8 cellular contexts compared by ENCODE assay signal in the genomic region with DNA sequence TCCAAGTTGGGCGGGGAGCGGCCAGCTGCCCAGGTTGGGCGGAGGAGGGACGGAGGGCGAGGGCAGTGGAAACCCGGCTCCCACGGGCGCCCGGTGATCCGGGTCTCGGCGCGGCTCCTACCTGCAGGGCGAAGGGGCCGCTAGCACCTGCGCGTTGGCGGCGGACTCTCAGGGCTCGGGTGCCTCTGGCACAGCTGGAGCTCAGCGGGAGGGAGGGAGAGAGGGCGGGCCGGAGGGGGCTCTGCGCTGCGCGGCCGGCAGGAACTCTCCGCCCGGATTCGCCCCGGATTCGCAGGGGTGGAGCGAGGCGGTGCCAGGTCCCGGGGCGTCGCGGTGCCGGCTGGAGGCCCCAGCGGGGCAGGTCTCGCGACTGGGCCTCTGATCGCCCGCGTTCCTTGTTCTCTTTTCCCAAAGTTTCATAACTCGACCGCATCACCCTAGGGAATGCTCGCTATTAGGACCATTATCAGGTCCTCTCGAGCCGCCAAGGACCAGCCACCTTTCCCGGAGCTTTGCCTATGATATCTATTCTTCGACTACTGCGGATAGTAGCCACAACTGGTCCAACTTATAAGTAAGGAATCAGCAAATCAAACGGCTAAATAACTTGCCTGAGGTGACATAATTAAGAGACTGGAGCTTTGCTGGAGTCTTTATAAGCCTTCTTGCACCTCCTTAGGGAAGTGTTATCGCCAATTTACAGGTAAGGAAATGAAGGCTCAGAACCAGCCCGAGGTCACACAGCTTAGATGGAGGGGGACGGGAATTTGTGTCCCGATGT. TPM values are rescaled to one million over a fixed set of nuclear protein-coding genes. Genes with fewer than 3 reads are reported as not detected.
DNase-seq lines count a peak whose midpoint lies in the region; ATAC-seq and TF ChIP-seq lines count a peak whose summit lies in the region.

Gene PLD1, minus strand, starts transcription at position 206 of the 781 bp plus-strand sequence. CDS start 72,432 bp downstream, outside the sequence.

- no peaks in the 10 kb centered on the region for H3K36me3 ChIP-seq in BJ (ENCODE audit: control insufficient read depth, insufficient read depth, low read length)
- H3K36me3 ChIP-seq in transverse colon: no peaks in the 10 kb centered on the region

- H3K27ac Mint-ChIP-seq in natural killer cell: peak within 1 kb of the TSS; percentile 80 to 93

- no peaks in the 10 kb centered on the region for H3K9me3 ChIP-seq in transverse colon

- peak within 1 kb of the TSS; percentile 93 for H3K4me3 Mint-ChIP-seq in natural killer cell

- H3K36me3 Mint-ChIP-seq in natural killer cell: no peaks in the 10 kb centered on the region

- TF ChIP-seq CTCF in BJ (IDR thresholded peaks at IDR 0.05; ENCODE audit: insufficient read depth, low read depth, low read length) (no peak), fibroblast of villous mesenchyme (IDR thresholded peaks at IDR 0.05; ENCODE audit: insufficient read depth, low read depth, low read length) (no peak), natural killer cell (IDR thresholded peaks at IDR 0.05) (no peak), transverse colon (IDR thresholded peaks at IDR 0.05) (peak in 1 of 5 experiments; percentile 3)

- H3K27me3 ChIP-seq in BJ (ENCODE audit: control insufficient read depth, insufficient read depth, low read length): no peaks in the 10 kb centered on the region
- no peaks in the 10 kb centered on the region for H3K27me3 ChIP-seq in transverse colon

- TF ChIP-seq POLR2A in GM18951 (IDR thresholded peaks at IDR 0.05; ENCODE audit: extremely low read depth, insufficient read depth, insufficient read length) (peak; percentile 71), transverse colon (IDR thresholded peaks at IDR 0.05) (peak; percentile 80)

- DNase-seq in BJ (ENCODE audit: low read depth) (no peak), NCI-H69 (lab: John Stamatoyannopoulos, UW) (peak; percentile 92), fibroblast of villous mesenchyme (ENCODE audit: low read depth) (peak; percentile 91), natural killer cell (peak; percentile 51), transverse colon (peak; percentile 89)
- peak; percentile 31 for DNase-seq in activated effector memory CD4-positive, alpha-beta T cell treated with Interleukin-2 at 50 U/mL for 16 hours

- in situ Hi-C loops in GM18951 (cut with MboI; ENCODE audit: low sequenced_read_pairs, unreplicated experiment): no loop called here
- in situ Hi-C loops in transverse colon (cut with MboI; ENCODE audit: low pct_ligation_motif_present in 1 of 4, low pct_unique_long_range_greater_than_20kb in 1 of 4, low sequenced_read_pairs in 3 of 4): no loop called here

- 14 to 31% methylated on average over 5 to 22 of the region's 58 CpGs for WGBS in transverse colon (ENCODE audit: low coverage in 1 of 2), 2 donors

- CTCF ChIA-PET in BJ (lab: Yijun Ruan, JAX): interaction anchor here (0.6 to 2.8 kb wide), 3 partner anchors 20 to 38 kb away, joined by 3 to 9 read pairs (median 3); partner anchors contain the start of gene TMEM212

- ATAC-seq in HG03103 (IDR thresholded peaks at IDR 0.05; ENCODE audit: low read depth, unreplicated experiment) (peak; percentile 37), natural killer cell (peak; percentile 45 to 71 (median 60))

- H3K27me3 Mint-ChIP-seq in natural killer cell (ENCODE audit: low read depth in 2 of 2): no peaks in the 10 kb centered on the region

- H3K4me1 ChIP-seq in transverse colon: peaks cover 19 to 34% (median 22%) of the 10 kb centered on the region in 4 donors

- no peaks in the 10 kb centered on the region for H3K9me3 Mint-ChIP-seq in natural killer cell

- intact Hi-C loops in natural killer cell (cut with micrococcal nuclease) (loop anchor here (5.0 kb wide), 2 partner anchors 227 to 353 kb away; partner anchors contain the start of gene FNDC3B), transverse colon (cut with DNase I; ENCODE audit: low total_unique reads) (no loop called here)

- peak within 1 kb of the TSS; percentile 91 to 98 (median 95) for H3K27ac ChIP-seq in transverse colon

- peaks cover 42 to 47% of the 10 kb centered on the region in 2 donors for H3K4me1 Mint-ChIP-seq in natural killer cell

- POLR2A ChIA-PET in BJ (lab: Charles Lee): interaction anchor here (0.6 to 0.7 kb wide), 4 partner anchors 14 to 765 kb away, joined by 3 to 4 read pairs (median 3); no protein-coding TSS in a partner anchor

- H3K4me3 ChIP-seq in BJ (ENCODE audit: low read depth, low read length) (peak within 1 kb of the TSS; percentile 69), fibroblast of villous mesenchyme (ENCODE audit: low read depth, low read length) (peak within 1 kb of the TSS; percentile 84), transverse colon (peak within 1 kb of the TSS; percentile 44 to 88 (median 60))

- TF ChIP-seq EP300 in transverse colon (IDR thresholded peaks at IDR 0.05; ENCODE audit: low read depth): no peak

RNA-seq across cellular contexts. Expression of gene PLD1, which starts in this region (rescaled TPM):
- polyA plus RNA-seq in BJ (2011; rRNA removed): 6.4 and 10.5 TPM in 2 replicates
- polyA minus RNA-seq in BJ (2011; rRNA and poly(A)+ RNA removed): 12.8 and 13.2 TPM in 2 replicates
- total RNA-seq in fibroblast of villous mesenchyme (18.0 and 19.4 TPM in 2 replicates), natural killer cell (10 to 100 TPM; 13.2 to 26.3 (median 17.1) TPM), transverse colon (10 to 100 TPM; 52.1 to 88.3 (median 77.4) TPM)
